In the genomic region with DNA sequence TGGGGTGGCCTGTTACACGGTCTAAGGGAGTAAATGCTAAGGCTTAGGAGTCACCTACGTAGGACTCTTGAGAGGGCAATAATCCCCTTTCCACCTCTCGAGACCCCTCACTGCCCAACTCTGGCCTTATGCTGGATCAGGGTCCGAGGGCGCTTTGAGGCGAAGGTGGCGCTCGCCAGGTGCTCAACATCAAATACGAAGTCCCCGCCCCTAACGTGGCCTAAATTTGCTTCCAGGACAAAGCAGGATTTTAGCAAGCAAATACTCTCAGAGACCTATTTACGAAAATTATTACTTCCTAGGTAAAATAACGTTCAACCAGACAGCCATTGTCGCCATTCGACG, we compare ENCODE assay signal across 8 cellular contexts. TPM values are rescaled to one million over a fixed set of nuclear protein-coding genes. Genes with fewer than 3 reads are reported as not detected.
DNase-seq lines count a peak whose midpoint lies in the region; ATAC-seq, FAIRE-seq and TF ChIP-seq lines count a peak whose summit lies in the region.

No MANE protein-coding gene starts in this region.

- peaks cover 55% of the 10 kb centered on the region for H3K4me1 Mint-ChIP-seq in activated T-cell treated with anti-CD3 and anti-CD28 coated beads, Interleukin-2, amount 50 U/mL, for 24 hours (ENCODE audit: low read depth)

- WGBS in adrenal gland, 4 donors: 0 to 1% (median 0%) methylated on average over 6 to 16 of the region's 16 CpGs
- 0% methylated on average over 16 of the region's 16 CpGs for WGBS in HepG2 (ENCODE audit: low lambda C conversion rate)
- WGBS in tibial nerve, 2 donors: 1 to 2% methylated on average over 15 to 16 of the region's 16 CpGs

- no peaks in the 10 kb centered on the region for H3K27me3 ChIP-seq in adrenal gland
- H3K27me3 ChIP-seq in HepG2 (ENCODE audit: control insufficient read depth in 1 of 2, insufficient read depth in 2 of 2, low read length in 2 of 2): peaks cover 0 to 2% of the 10 kb centered on the region in 2 experiments; a peak in 1 of 5 replicates
- no peaks in the 10 kb centered on the region for H3K27me3 ChIP-seq in tibial nerve

- H3K27ac Mint-ChIP-seq in activated T-cell treated with anti-CD3 and anti-CD28 coated beads, Interleukin-2, amount 50 U/mL, for 24 hours: peak overlapping the region; percentile 99

- no peak for FAIRE-seq in HepG2 (lab: Jason Lieb, UNC)

- peak; percentile 5; the same call in 1 of the 2 replicates for TF ChIP-seq RAD21 in HepG2 (CRISPR knock-in tag; IDR thresholded peaks at IDR 0.05)

- peak overlapping the region; percentile 94 for H3K9ac ChIP-seq in HepG2 (ENCODE audit: insufficient read depth, low read depth, low read length)

- peak overlapping the region; percentile 17 to 76 (median 63) for H3K4me3 ChIP-seq in adrenal gland
- peak overlapping the region; percentile 87 to 99 (median 95) for H3K4me3 ChIP-seq in HepG2 (replicated peaks in 1 of 3; ENCODE audit: insufficient read depth in 1 of 3, low read depth in 2 of 3, low read length in 3 of 3)
- peak overlapping the region; percentile 78 to 95 (median 92) for H3K4me3 ChIP-seq in tibial nerve

- H4K20me1 ChIP-seq in HepG2 (ENCODE audit: insufficient read depth, low read length): no peaks in the 10 kb centered on the region

- H3K9me3 ChIP-seq in adrenal gland (replicated peaks in 1 of 3): no peaks in the 10 kb centered on the region
- H3K9me3 ChIP-seq in HepG2 (ENCODE audit: low read length): no peaks in the 10 kb centered on the region
- no peaks in the 10 kb centered on the region for H3K9me3 ChIP-seq in tibial nerve

- intact Hi-C loops in adrenal gland (cut with DNase I): no loop called here
- intact Hi-C loops in HepG2 (cut with micrococcal nuclease; ENCODE audit: unreplicated experiment): no loop called here

- no peak for TF ChIP-seq CTCF in adrenal gland (IDR thresholded peaks at IDR 0.05)
- TF ChIP-seq CTCF in HepG2 (CRISPR knock-in tag; IDR thresholded peaks at IDR 0.05): no peak
- no peak for TF ChIP-seq CTCF in tibial nerve (IDR thresholded peaks at IDR 0.05)

- peaks cover 37% of the 10 kb centered on the region for H3K36me3 Mint-ChIP-seq in activated T-cell treated with anti-CD3 and anti-CD28 coated beads, Interleukin-2, amount 50 U/mL, for 24 hours (ENCODE audit: low read depth)

- no peak for DNase-seq in activated T-cell treated with anti-CD3 and anti-CD28 coated beads, Interleukin-2, amount 50 U/mL, for 24 hours
- no peak for DNase-seq in activated T-cell treated with anti-CD3 and anti-CD28 coated beads for 4 hours
- no peak for DNase-seq in adrenal gland
- no peak for DNase-seq in HepG2 (ENCODE audit: low spot score)
- peak; percentile 15 to 23 for DNase-seq in tibial nerve (ENCODE audit: low spot score in 2 of 2)
- no peak for DNase-seq in NCI-H446 (lab: John Stamatoyannopoulos, UW)
- no peak for DNase-seq in medulla oblongata (ENCODE audit: extremely low spot score)

- H3K27ac ChIP-seq in adrenal gland: peak overlapping the region; percentile 78 to 99 (median 98)
- H3K27ac ChIP-seq in HepG2 (ENCODE audit: extremely low read length, insufficient read depth, low read length): peak overlapping the region; percentile 93
- H3K27ac ChIP-seq in tibial nerve: peak overlapping the region; percentile 90 to 99 (median 96)

- peak overlapping the region; percentile 92 for H3K4me3 Mint-ChIP-seq in activated T-cell treated with anti-CD3 and anti-CD28 coated beads, Interleukin-2, amount 50 U/mL, for 24 hours

- H3K4me2 ChIP-seq in HepG2 (ENCODE audit: low read depth, low read length): peak overlapping the region; percentile 99

- no peaks in the 10 kb centered on the region for H3K36me3 ChIP-seq in adrenal gland (replicated peaks in 1 of 2)
- 0 out of 5 replicates have a peak, but pooled peaks cover 0 to 4% of the 10 kb centered on the region in 2 experiments for H3K36me3 ChIP-seq in HepG2 (replicated peaks in 1 of 2; ENCODE audit: control insufficient read depth in 1 of 2, insufficient read depth in 2 of 2, low read length in 2 of 2)
- H3K36me3 ChIP-seq in tibial nerve: no peaks in the 10 kb centered on the region

- CTCF ChIA-PET in HepG2 (lab: Yijun Ruan, JAX; ENCODE audit: low intra/inter-chr PET ratio, low total read pairs): no interaction called here

- peak overlapping the region; percentile 68 for H2AFZ ChIP-seq in HepG2 (ENCODE audit: low read length)

- POLR2A ChIA-PET in HepG2 (lab: Yijun Ruan, JAX): interaction anchor here (0.6 to 6.8 kb wide), 12 partner anchors 7 to 357 kb away, joined by 3 to 22 read pairs (median 4); partner anchors contain the start of genes ABCF1, POLR1H, PPP1R11 and TRIM39

- H3K4me1 ChIP-seq in adrenal gland (replicated peaks in 1 of 2) (peaks cover 14% of the 10 kb centered on the region in 2 donors), HepG2 (ENCODE audit: insufficient read depth, low read length) (peaks cover 48% of the 10 kb centered on the region), tibial nerve (peaks cover 6 to 50% (median 15%) of the 10 kb centered on the region in 4 donors)

- H3K79me2 ChIP-seq in HepG2 (ENCODE audit: insufficient read depth, low read length): peaks cover 46% of the 10 kb centered on the region

- in situ Hi-C loops in HepG2 (cut with HindIII; ENCODE audit: extremely low pct_ligation_motif_present, low pct_unique_long_range_greater_than_20kb): no loop called here

- TF ChIP-seq EP300 in HepG2 (IDR thresholded peaks at IDR 0.05; ENCODE audit: low read depth in 2 of 2, low read length in 2 of 2) (no peak), HepG2 (CRISPR knock-in tag; IDR thresholded peaks at IDR 0.05; ENCODE audit: borderline replicate concordance) (no peak), tibial nerve (IDR thresholded peaks at IDR 0.05) (no peak)

- ATAC-seq in HepG2 (no peak), GM18873 (IDR thresholded peaks at IDR 0.05; ENCODE audit: low FRiP score, unreplicated experiment) (no peak)

- no peaks in the 10 kb centered on the region for H3K9me3 Mint-ChIP-seq in activated T-cell treated with anti-CD3 and anti-CD28 coated beads, Interleukin-2, amount 50 U/mL, for 24 hours

- TF ChIP-seq POLR2A in adrenal gland (IDR thresholded peaks at IDR 0.05) (no peak), HepG2 (IDR thresholded peaks at IDR 0.05; ENCODE audit: insufficient read depth in 1 of 2, low read depth in 2 of 2, low read length in 2 of 2) (peak in 1 of 2 experiments; percentile 39; a peak in 1 of 4 replicates), tibial nerve (IDR thresholded peaks at IDR 0.05) (no peak)

- BruUV-seq in HepG2 (replicated peaks; lab: Mats Ljungman, UMichigan): TSS peak; percentile 88

- H3K27me3 Mint-ChIP-seq in activated T-cell treated with anti-CD3 and anti-CD28 coated beads, Interleukin-2, amount 50 U/mL, for 24 hours: no peaks in the 10 kb centered on the region

RNA-seq across cellular contexts. Expression of gene TRIM26, which starts 0.4 kb away (rescaled TPM):
- total RNA-seq in adrenal gland (10 to 100 TPM; 32.7 to 49.6 (median 40.7) TPM), HepG2 (2016; rRNA removed; fragmentation: Illumina TruSeq; extraction: Trizol) (38.7 and 46.2 TPM in 2 replicates), tibial nerve (10 to 100 TPM; 26.9 to 46.8 (median 37.6) TPM)
- polyA plus RNA-seq in adrenal gland (10 to 100 TPM; 25.8 to 37.3 (median 34.8) TPM), HepG2 (2011; rRNA removed) (27.1 and 28.1 TPM in 2 replicates)
- 9.6 and 10.3 TPM in 2 replicates for total RNA-seq in HepG2 (2016; cell fraction: cytosol; rRNA removed; fragmentation: Illumina TruSeq; extraction: Trizol; ENCODE audit: low read depth)
- 37.1 and 41.8 TPM in 2 replicates for total RNA-seq in HepG2 (2016; cell fraction: insoluble cytoplasmic fraction; rRNA removed; fragmentation: Illumina TruSeq; extraction: Trizol)
- total RNA-seq in HepG2 (2016; cell fraction: membrane; rRNA removed; fragmentation: Illumina TruSeq; extraction: Trizol): 26.1 and 27.6 TPM in 2 replicates
- total RNA-seq in HepG2 (2016; cell fraction: nucleus; rRNA removed; fragmentation: Illumina TruSeq; extraction: Trizol): 24.8 and 31.3 TPM in 2 replicates
- 21.8 and 22.0 TPM in 2 replicates for polyA plus RNA-seq in HepG2 (2011; cell fraction: cytosol; rRNA removed)
- 35.8 and 38.4 TPM in 2 replicates for polyA plus RNA-seq in HepG2 (2011; cell fraction: nucleus; rRNA removed)
- 25.7 and 28.0 TPM in 2 replicates for polyA plus RNA-seq in HepG2 (2012)
- 4.6 and 5.3 TPM in 2 replicates for polyA plus RNA-seq in HepG2 (2016; cell fraction: cytosol; fragmentation: Illumina TruSeq; extraction: Trizol; ENCODE audit: low read depth)
- 44.5 and 52.1 TPM in 2 replicates for polyA plus RNA-seq in HepG2 (2016; cell fraction: insoluble cytoplasmic fraction; fragmentation: Illumina TruSeq; extraction: Trizol; ENCODE audit: low read depth)
- polyA plus RNA-seq in HepG2 (2016; cell fraction: membrane; fragmentation: Illumina TruSeq; extraction: Trizol; ENCODE audit: low read depth): 13.3 and 13.6 TPM in 2 replicates
- 60.9 and 65.2 TPM in 2 replicates for polyA plus RNA-seq in HepG2 (2016; cell fraction: nucleus; fragmentation: Illumina TruSeq; extraction: Trizol; ENCODE audit: insufficient read depth, low read depth)
- 37.4 and 51.8 TPM in 2 replicates for polyA minus RNA-seq in HepG2 (2011; rRNA and poly(A)+ RNA removed; ENCODE audit: low replicate concordance)
- 14.8 and 19.4 TPM in 2 replicates for polyA minus RNA-seq in HepG2 (2011; cell fraction: cytosol; rRNA and poly(A)+ RNA removed)
- polyA minus RNA-seq in HepG2 (2011; cell fraction: nucleus; rRNA and poly(A)+ RNA removed): 23.9 and 26.0 TPM in 2 replicates

RNA-seq across cellular contexts. Expression of gene TRIM15, which starts 50.3 kb away (rescaled TPM):
- total RNA-seq in adrenal gland: not detected
- polyA plus RNA-seq in adrenal gland: not detected
- 30.4 and 35.1 TPM in 2 replicates for total RNA-seq in HepG2 (2016; rRNA removed; fragmentation: Illumina TruSeq; extraction: Trizol)
- total RNA-seq in HepG2 (2016; cell fraction: cytosol; rRNA removed; fragmentation: Illumina TruSeq; extraction: Trizol; ENCODE audit: low read depth): 5.9 and 7.6 TPM in 2 replicates
- 25.6 and 34.0 TPM in 2 replicates for total RNA-seq in HepG2 (2016; cell fraction: insoluble cytoplasmic fraction; rRNA removed; fragmentation: Illumina TruSeq; extraction: Trizol)
- total RNA-seq in HepG2 (2016; cell fraction: membrane; rRNA removed; fragmentation: Illumina TruSeq; extraction: Trizol): 13.2 and 15.4 TPM in 2 replicates
- total RNA-seq in HepG2 (2016; cell fraction: nucleus; rRNA removed; fragmentation: Illumina TruSeq; extraction: Trizol): 26.9 and 31.0 TPM in 2 replicates
- 38.2 and 41.7 TPM in 2 replicates for polyA plus RNA-seq in HepG2 (2011; rRNA removed)
- 29.0 and 39.2 TPM in 2 replicates for polyA plus RNA-seq in HepG2 (2011; cell fraction: cytosol; rRNA removed)
- polyA plus RNA-seq in HepG2 (2011; cell fraction: nucleus; rRNA removed): 86.1 and 97.2 TPM in 2 replicates
- polyA plus RNA-seq in HepG2 (2012): 34.9 and 37.3 TPM in 2 replicates
- 4.4 and 6.6 TPM in 2 replicates for polyA plus RNA-seq in HepG2 (2016; cell fraction: cytosol; fragmentation: Illumina TruSeq; extraction: Trizol; ENCODE audit: low read depth)
- polyA plus RNA-seq in HepG2 (2016; cell fraction: insoluble cytoplasmic fraction; fragmentation: Illumina TruSeq; extraction: Trizol; ENCODE audit: low read depth): 20.8 and 23.2 TPM in 2 replicates
- polyA plus RNA-seq in HepG2 (2016; cell fraction: membrane; fragmentation: Illumina TruSeq; extraction: Trizol; ENCODE audit: low read depth): 8.8 and 10.0 TPM in 2 replicates
- 40.0 and 40.3 TPM in 2 replicates for polyA plus RNA-seq in HepG2 (2016; cell fraction: nucleus; fragmentation: Illumina TruSeq; extraction: Trizol; ENCODE audit: insufficient read depth, low read depth)
- 0.12 and 47.7 TPM in 2 replicates for polyA minus RNA-seq in HepG2 (2011; rRNA and poly(A)+ RNA removed; ENCODE audit: low replicate concordance)
- 22.0 and 26.2 TPM in 2 replicates for polyA minus RNA-seq in HepG2 (2011; cell fraction: cytosol; rRNA and poly(A)+ RNA removed)
- 45.7 and 67.4 TPM in 2 replicates for polyA minus RNA-seq in HepG2 (2011; cell fraction: nucleus; rRNA and poly(A)+ RNA removed)
- total RNA-seq in tibial nerve: not detected

RNA-seq across cellular contexts. Expression of gene TRIM10, which starts 52.6 kb away (rescaled TPM):
- total RNA-seq in adrenal gland: not detected
- not detected for polyA plus RNA-seq in adrenal gland
- total RNA-seq in HepG2 (2016; rRNA removed; fragmentation: Illumina TruSeq; extraction: Trizol): 4.1 and 4.5 TPM in 2 replicates
- 0.44 and 0.61 TPM in 2 replicates for total RNA-seq in HepG2 (2016; cell fraction: cytosol; rRNA removed; fragmentation: Illumina TruSeq; extraction: Trizol; ENCODE audit: low read depth)
- total RNA-seq in HepG2 (2016; cell fraction: insoluble cytoplasmic fraction; rRNA removed; fragmentation: Illumina TruSeq; extraction: Trizol): 3.6 and 4.2 TPM in 2 replicates
- 2.1 and 2.3 TPM in 2 replicates for total RNA-seq in HepG2 (2016; cell fraction: membrane; rRNA removed; fragmentation: Illumina TruSeq; extraction: Trizol)
- total RNA-seq in HepG2 (2016; cell fraction: nucleus; rRNA removed; fragmentation: Illumina TruSeq; extraction: Trizol): 4.0 and 4.1 TPM in 2 replicates
- 6.8 and 7.6 TPM in 2 replicates for polyA plus RNA-seq in HepG2 (2011; rRNA removed)
- 3.3 and 4.0 TPM in 2 replicates for polyA plus RNA-seq in HepG2 (2011; cell fraction: cytosol; rRNA removed)
- polyA plus RNA-seq in HepG2 (2011; cell fraction: nucleus; rRNA removed): 11.9 and 13.4 TPM in 2 replicates
- polyA plus RNA-seq in HepG2 (2012): 4.9 and 6.0 TPM in 2 replicates
- 0.32 and 0.33 TPM in 2 replicates for polyA plus RNA-seq in HepG2 (2016; cell fraction: cytosol; fragmentation: Illumina TruSeq; extraction: Trizol; ENCODE audit: low read depth)
- polyA plus RNA-seq in HepG2 (2016; cell fraction: insoluble cytoplasmic fraction; fragmentation: Illumina TruSeq; extraction: Trizol; ENCODE audit: low read depth): 4.6 and 4.8 TPM in 2 replicates
- polyA plus RNA-seq in HepG2 (2016; cell fraction: membrane; fragmentation: Illumina TruSeq; extraction: Trizol; ENCODE audit: low read depth): 1.0 and 1.3 TPM in 2 replicates
- polyA plus RNA-seq in HepG2 (2016; cell fraction: nucleus; fragmentation: Illumina TruSeq; extraction: Trizol; ENCODE audit: insufficient read depth, low read depth): 8.1 and 9.5 TPM in 2 replicates
- 0.05 and 3.6 TPM in 2 replicates for polyA minus RNA-seq in HepG2 (2011; rRNA and poly(A)+ RNA removed; ENCODE audit: low replicate concordance)
- 2.0 and 2.2 TPM in 2 replicates for polyA minus RNA-seq in HepG2 (2011; cell fraction: cytosol; rRNA and poly(A)+ RNA removed)
- polyA minus RNA-seq in HepG2 (2011; cell fraction: nucleus; rRNA and poly(A)+ RNA removed): 4.0 and 5.1 TPM in 2 replicates
- not detected for total RNA-seq in tibial nerve

Comparison
In these comparisons a context has a peak if more than half of its experiments do, and no peak if none do; other contexts are left out.
1. DNase-seq: peak in tibial nerve (2 of 2); none in activated T-cell treated with anti-CD3 and anti-CD28 coated beads, Interleukin-2, amount 50 U/mL, for 24 hours (single experiment), activated T-cell treated with anti-CD3 and anti-CD28 coated beads for 4 hours (single experiment), adrenal gland (0 of 7), HepG2 (single experiment), NCI-H446 (0 of 2) and medulla oblongata (single experiment).
2. RNA of gene TRIM15, which starts 50.3 kb away (total RNA-seq): 5.9 to 35.1 TPM in HepG2; not detected in adrenal gland and not detected in tibial nerve; every median in the first group is over 4 times any median in the second.
3. Peak in every context shown above with its lines, with median percentiles within 50 percentile points of each other: H3K27ac ChIP-seq and H3K4me3 ChIP-seq.